ENCODE assay signal across 1 cellular context in the genomic region with DNA sequence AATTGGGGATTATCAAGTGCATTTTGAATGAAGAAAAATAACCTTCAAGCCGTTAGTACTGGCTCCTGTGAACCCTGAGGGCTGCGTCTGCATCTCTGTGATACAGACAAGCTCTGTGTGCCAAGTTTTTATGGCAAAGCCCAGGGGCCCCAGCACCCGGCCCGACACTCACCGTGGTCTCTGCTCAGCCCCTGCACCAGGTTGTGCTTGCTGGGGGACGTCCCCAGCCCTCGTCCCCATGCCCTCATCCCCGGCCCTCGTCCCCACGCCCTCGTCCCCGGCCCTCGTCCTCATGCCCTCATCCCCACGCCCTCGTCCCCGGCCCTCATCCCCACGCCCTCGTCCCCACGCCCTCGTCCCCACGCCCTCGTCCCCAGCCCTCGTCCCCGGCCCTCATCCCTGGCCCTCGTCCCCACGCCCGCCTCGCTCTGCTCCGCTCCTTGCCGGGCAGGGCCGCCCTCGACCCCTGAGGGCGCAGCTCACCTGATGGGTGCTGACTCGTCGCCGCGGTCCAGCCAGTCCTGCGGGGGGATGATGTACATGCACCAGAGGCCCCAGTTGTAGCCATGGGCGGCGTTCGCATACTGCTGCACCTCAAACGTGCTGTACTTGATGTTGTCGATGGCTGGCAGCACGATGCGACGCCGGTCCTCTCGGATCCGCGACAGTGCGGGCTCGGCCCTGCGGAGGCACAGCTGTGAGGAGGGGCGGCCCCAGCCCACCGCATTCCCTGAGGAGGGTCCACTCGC.
TF ChIP-seq lines count a peak whose summit lies in the region.

No MANE protein-coding gene starts in this region.

TF ChIP-seq in K562, 482 proteins besides CTCF, POLR2A, EP300 and RAD21:
- TF ChIP-seq, protein P1, sequence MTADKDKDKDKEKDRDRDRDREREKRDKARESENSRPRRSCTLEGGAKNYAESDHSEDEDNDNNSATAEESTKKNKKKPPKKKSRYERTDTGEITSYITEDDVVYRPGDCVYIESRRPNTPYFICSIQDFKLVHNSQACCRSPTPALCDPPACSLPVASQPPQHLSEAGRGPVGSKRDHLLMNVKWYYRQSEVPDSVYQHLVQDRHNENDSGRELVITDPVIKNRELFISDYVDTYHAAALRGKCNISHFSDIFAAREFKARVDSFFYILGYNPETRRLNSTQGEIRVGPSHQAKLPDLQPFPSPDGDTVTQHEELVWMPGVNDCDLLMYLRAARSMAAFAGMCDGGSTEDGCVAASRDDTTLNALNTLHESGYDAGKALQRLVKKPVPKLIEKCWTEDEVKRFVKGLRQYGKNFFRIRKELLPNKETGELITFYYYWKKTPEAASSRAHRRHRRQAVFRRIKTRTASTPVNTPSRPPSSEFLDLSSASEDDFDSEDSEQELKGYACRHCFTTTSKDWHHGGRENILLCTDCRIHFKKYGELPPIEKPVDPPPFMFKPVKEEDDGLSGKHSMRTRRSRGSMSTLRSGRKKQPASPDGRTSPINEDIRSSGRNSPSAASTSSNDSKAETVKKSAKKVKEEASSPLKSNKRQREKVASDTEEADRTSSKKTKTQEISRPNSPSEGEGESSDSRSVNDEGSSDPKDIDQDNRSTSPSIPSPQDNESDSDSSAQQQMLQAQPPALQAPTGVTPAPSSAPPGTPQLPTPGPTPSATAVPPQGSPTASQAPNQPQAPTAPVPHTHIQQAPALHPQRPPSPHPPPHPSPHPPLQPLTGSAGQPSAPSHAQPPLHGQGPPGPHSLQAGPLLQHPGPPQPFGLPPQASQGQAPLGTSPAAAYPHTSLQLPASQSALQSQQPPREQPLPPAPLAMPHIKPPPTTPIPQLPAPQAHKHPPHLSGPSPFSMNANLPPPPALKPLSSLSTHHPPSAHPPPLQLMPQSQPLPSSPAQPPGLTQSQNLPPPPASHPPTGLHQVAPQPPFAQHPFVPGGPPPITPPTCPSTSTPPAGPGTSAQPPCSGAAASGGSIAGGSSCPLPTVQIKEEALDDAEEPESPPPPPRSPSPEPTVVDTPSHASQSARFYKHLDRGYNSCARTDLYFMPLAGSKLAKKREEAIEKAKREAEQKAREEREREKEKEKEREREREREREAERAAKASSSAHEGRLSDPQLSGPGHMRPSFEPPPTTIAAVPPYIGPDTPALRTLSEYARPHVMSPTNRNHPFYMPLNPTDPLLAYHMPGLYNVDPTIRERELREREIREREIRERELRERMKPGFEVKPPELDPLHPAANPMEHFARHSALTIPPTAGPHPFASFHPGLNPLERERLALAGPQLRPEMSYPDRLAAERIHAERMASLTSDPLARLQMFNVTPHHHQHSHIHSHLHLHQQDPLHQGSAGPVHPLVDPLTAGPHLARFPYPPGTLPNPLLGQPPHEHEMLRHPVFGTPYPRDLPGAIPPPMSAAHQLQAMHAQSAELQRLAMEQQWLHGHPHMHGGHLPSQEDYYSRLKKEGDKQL (CRISPR knock-in tag; IDR thresholded peaks at IDR 0.05; ENCODE audit: borderline replicate concordance) = no peak
- TF ChIP-seq, protein P2, sequence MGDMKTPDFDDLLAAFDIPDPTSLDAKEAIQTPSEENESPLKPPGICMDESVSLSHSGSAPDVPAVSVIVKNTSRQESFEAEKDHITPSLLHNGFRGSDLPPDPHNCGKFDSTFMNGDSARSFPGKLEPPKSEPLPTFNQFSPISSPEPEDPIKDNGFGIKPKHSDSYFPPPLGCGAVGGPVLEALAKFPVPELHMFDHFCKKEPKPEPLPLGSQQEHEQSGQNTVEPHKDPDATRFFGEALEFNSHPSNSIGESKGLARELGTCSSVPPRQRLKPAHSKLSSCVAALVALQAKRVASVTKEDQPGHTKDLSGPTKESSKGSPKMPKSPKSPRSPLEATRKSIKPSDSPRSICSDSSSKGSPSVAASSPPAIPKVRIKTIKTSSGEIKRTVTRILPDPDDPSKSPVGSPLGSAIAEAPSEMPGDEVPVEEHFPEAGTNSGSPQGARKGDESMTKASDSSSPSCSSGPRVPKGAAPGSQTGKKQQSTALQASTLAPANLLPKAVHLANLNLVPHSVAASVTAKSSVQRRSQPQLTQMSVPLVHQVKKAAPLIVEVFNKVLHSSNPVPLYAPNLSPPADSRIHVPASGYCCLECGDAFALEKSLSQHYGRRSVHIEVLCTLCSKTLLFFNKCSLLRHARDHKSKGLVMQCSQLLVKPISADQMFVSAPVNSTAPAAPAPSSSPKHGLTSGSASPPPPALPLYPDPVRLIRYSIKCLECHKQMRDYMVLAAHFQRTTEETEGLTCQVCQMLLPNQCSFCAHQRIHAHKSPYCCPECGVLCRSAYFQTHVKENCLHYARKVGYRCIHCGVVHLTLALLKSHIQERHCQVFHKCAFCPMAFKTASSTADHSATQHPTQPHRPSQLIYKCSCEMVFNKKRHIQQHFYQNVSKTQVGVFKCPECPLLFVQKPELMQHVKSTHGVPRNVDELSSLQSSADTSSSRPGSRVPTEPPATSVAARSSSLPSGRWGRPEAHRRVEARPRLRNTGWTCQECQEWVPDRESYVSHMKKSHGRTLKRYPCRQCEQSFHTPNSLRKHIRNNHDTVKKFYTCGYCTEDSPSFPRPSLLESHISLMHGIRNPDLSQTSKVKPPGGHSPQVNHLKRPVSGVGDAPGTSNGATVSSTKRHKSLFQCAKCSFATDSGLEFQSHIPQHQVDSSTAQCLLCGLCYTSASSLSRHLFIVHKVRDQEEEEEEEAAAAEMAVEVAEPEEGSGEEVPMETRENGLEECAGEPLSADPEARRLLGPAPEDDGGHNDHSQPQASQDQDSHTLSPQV (IDR thresholded peaks at IDR 0.05) = no peak
- TF ChIP-seq MAFF (IDR thresholded peaks at IDR 0.05; ENCODE audit: low read length) (no peak), ZNF263 (CRISPR knock-in tag; IDR thresholded peaks at IDR 0.05; ENCODE audit: borderline replicate concordance) (0 out of 2 replicates have a peak, but pooled peaks have one; percentile 35), STAT5A (IDR thresholded peaks at IDR 0.05; ENCODE audit: borderline replicate concordance, low read length) (no peak), ZNF175 (CRISPR knock-in tag; IDR thresholded peaks at IDR 0.05; ENCODE audit: low read depth) (no peak), CHD1 (IDR thresholded peaks at IDR 0.05; ENCODE audit: low read length) (no peak), CXXC5 (CRISPR knock-in tag; IDR thresholded peaks at IDR 0.05) (no peak), RBBP5 (IDR thresholded peaks at IDR 0.05; ENCODE audit: borderline replicate concordance, insufficient read depth, low read length, poor library complexity, severe bottlenecking) (no peak), NFE2L1 (tag; IDR thresholded peaks at IDR 0.05; ENCODE audit: borderline replicate concordance, low read depth) (no peak), PCBP1 (IDR thresholded peaks at IDR 0.05; ENCODE audit: low read depth, low read length, poor library complexity, severe bottlenecking) (peak; percentile 44), ELF4 (CRISPR knock-in tag; IDR thresholded peaks at IDR 0.05) (no peak), ZNF75A (CRISPR knock-in tag; IDR thresholded peaks at IDR 0.05) (no peak), ZNF311 (CRISPR knock-in tag; IDR thresholded peaks at IDR 0.05) (no peak), KAT8 (IDR thresholded peaks at IDR 0.05; ENCODE audit: low read depth) (no peak)
- TF ChIP-seq, protein P3, sequence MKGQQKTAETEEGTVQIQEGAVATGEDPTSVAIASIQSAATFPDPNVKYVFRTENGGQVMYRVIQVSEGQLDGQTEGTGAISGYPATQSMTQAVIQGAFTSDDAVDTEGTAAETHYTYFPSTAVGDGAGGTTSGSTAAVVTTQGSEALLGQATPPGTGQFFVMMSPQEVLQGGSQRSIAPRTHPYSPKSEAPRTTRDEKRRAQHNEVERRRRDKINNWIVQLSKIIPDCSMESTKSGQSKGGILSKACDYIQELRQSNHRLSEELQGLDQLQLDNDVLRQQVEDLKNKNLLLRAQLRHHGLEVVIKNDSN (CRISPR knock-in tag; IDR thresholded peaks at IDR 0.05) = no peak
- TF ChIP-seq, protein P4, sequence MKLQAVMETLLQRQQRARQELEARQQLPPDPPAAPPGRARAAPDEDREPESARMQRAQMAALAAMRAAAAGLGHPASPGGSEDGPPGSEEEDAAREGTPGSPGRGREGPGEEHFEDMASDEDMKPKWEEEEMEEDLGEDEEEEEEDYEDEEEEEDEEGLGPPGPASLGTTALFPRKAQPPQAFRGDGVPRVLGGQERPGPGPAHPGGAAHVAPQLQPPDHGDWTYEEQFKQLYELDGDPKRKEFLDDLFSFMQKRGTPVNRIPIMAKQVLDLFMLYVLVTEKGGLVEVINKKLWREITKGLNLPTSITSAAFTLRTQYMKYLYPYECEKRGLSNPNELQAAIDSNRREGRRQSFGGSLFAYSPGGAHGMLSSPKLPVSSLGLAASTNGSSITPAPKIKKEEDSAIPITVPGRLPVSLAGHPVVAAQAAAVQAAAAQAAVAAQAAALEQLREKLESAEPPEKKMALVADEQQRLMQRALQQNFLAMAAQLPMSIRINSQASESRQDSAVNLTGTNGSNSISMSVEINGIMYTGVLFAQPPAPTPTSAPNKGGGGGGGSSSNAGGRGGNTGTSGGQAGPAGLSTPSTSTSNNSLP (IDR thresholded peaks at IDR 0.05; ENCODE audit: borderline replicate concordance, low read depth, low read length) = no peak
TF ChIP-seq in K562: peak in this region for 2.
